In the genomic region with DNA sequence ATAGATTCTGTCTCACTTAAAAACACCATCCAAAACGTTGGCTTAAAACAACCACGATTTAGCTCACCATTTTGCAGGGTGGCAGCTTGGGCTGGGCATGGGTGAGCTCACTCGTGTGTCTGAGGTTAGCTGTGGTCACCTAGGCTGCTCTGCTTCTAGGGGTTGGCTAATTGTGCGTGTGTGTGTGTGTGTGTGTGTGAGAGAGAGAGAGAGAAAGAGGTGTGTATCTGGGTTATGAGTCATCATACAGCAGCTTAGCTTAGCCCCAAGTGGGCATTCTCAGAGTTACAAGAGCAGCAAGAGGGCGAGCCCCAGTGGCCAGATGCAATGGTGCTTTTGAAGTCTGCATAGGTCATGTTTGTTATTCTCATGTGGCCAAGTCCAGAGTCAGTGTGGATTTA, we compare ENCODE assay signal across 1 cellular context.
A peak's percentile ranks its signal among the peaks of the same experiment; 100 is the strongest.
TF ChIP-seq lines count a peak whose summit lies in the region.

No MANE protein-coding gene starts in this region.

TF ChIP-seq in HepG2, 621 proteins besides CTCF, POLR2A, EP300 and RAD21 (continued from another document and continues in another):
- TF ChIP-seq GABPB1 (CRISPR knock-in tag; IDR thresholded peaks at IDR 0.05), result 0 out of 2 replicates have a peak, but pooled peaks have one; percentile 18
- TF ChIP-seq, protein P1, sequence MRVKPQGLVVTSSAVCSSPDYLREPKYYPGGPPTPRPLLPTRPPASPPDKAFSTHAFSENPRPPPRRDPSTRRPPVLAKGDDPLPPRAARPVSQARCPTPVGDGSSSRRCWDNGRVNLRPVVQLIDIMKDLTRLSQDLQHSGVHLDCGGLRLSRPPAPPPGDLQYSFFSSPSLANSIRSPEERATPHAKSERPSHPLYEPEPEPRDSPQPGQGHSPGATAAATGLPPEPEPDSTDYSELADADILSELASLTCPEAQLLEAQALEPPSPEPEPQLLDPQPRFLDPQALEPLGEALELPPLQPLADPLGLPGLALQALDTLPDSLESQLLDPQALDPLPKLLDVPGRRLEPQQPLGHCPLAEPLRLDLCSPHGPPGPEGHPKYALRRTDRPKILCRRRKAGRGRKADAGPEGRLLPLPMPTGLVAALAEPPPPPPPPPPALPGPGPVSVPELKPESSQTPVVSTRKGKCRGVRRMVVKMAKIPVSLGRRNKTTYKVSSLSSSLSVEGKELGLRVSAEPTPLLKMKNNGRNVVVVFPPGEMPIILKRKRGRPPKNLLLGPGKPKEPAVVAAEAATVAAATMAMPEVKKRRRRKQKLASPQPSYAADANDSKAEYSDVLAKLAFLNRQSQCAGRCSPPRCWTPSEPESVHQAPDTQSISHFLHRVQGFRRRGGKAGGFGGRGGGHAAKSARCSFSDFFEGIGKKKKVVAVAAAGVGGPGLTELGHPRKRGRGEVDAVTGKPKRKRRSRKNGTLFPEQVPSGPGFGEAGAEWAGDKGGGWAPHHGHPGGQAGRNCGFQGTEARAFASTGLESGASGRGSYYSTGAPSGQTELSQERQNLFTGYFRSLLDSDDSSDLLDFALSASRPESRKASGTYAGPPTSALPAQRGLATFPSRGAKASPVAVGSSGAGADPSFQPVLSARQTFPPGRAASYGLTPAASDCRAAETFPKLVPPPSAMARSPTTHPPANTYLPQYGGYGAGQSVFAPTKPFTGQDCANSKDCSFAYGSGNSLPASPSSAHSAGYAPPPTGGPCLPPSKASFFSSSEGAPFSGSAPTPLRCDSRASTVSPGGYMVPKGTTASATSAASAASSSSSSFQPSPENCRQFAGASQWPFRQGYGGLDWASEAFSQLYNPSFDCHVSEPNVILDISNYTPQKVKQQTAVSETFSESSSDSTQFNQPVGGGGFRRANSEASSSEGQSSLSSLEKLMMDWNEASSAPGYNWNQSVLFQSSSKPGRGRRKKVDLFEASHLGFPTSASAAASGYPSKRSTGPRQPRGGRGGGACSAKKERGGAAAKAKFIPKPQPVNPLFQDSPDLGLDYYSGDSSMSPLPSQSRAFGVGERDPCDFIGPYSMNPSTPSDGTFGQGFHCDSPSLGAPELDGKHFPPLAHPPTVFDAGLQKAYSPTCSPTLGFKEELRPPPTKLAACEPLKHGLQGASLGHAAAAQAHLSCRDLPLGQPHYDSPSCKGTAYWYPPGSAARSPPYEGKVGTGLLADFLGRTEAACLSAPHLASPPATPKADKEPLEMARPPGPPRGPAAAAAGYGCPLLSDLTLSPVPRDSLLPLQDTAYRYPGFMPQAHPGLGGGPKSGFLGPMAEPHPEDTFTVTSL (CRISPR knock-in tag; IDR thresholded peaks at IDR 0.05; ENCODE audit: borderline replicate concordance), result 0 out of 2 replicates have a peak, but pooled peaks have one; percentile 33
- TF ChIP-seq NCOR1 (IDR thresholded peaks at IDR 0.05; ENCODE audit: borderline replicate concordance, low read length), result peak; percentile 56; the same call in 1 of the 2 replicates
- no peak for TF ChIP-seq ZNF232 (CRISPR knock-in tag; IDR thresholded peaks at IDR 0.05; ENCODE audit: borderline replicate concordance)
- no peak for TF ChIP-seq ZNF510 (CRISPR knock-in tag; IDR thresholded peaks at IDR 0.05; ENCODE audit: low read depth)
- TF ChIP-seq ZBTB7B (CRISPR knock-in tag; IDR thresholded peaks at IDR 0.05), result 0 out of 2 replicates have a peak, but pooled peaks have one; percentile 32
- TF ChIP-seq SIX4 (CRISPR knock-in tag; IDR thresholded peaks at IDR 0.05), result no peak
- TF ChIP-seq HNRNPL (IDR thresholded peaks at IDR 0.05; ENCODE audit: low read depth, low read length), result peak; percentile 64
- peak; percentile 41; the same call in 1 of the 2 replicates for TF ChIP-seq FOXP1 (IDR thresholded peaks at IDR 0.05)
- TF ChIP-seq FOXP1 (CRISPR knock-in tag; IDR thresholded peaks at IDR 0.05), result 0 out of 2 replicates have a peak, but pooled peaks have one; percentile 31
- TF ChIP-seq, protein P2, sequence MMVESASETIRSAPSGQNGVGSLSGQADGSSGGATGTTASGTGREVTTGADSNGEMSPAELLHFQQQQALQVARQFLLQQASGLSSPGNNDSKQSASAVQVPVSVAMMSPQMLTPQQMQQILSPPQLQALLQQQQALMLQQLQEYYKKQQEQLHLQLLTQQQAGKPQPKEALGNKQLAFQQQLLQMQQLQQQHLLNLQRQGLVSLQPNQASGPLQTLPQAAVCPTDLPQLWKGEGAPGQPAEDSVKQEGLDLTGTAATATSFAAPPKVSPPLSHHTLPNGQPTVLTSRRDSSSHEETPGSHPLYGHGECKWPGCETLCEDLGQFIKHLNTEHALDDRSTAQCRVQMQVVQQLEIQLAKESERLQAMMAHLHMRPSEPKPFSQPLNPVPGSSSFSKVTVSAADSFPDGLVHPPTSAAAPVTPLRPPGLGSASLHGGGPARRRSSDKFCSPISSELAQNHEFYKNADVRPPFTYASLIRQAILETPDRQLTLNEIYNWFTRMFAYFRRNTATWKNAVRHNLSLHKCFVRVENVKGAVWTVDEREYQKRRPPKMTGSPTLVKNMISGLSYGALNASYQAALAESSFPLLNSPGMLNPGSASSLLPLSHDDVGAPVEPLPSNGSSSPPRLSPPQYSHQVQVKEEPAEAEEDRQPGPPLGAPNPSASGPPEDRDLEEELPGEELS (CRISPR knock-in tag; IDR thresholded peaks at IDR 0.05), result no peak
- TF ChIP-seq TBX3 (IDR thresholded peaks at IDR 0.05; ENCODE audit: borderline replicate concordance), result peak; percentile 84; the same call in 1 of the 2 replicates
- TF ChIP-seq, protein P3, sequence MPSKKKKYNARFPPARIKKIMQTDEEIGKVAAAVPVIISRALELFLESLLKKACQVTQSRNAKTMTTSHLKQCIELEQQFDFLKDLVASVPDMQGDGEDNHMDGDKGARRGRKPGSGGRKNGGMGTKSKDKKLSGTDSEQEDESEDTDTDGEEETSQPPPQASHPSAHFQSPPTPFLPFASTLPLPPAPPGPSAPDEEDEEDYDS (CRISPR knock-in tag; IDR thresholded peaks at IDR 0.05), result no peak
- TF ChIP-seq JUND (CRISPR knock-in tag; IDR thresholded peaks at IDR 0.05), result peak; percentile 98
- TF ChIP-seq DNMT1 (CRISPR knock-in tag; IDR thresholded peaks at IDR 0.05), result no peak
- peak; percentile 63 for TF ChIP-seq CCAR2 (optimal IDR thresholded peaks at IDR 0.05; ENCODE audit: low read depth, low read length)
- no peak for TF ChIP-seq KLF11 (CRISPR knock-in tag; IDR thresholded peaks at IDR 0.05)
- no peak for TF ChIP-seq NFYB (CRISPR knock-in tag; IDR thresholded peaks at IDR 0.05)
- 0 out of 2 replicates have a peak, but pooled peaks have one; percentile 20 for TF ChIP-seq ARNTL (CRISPR knock-in tag; IDR thresholded peaks at IDR 0.05)
- TF ChIP-seq FOXK2 (IDR thresholded peaks at IDR 0.05), result peak; percentile 67
- no peak; the same call in 1 of the 2 replicates for TF ChIP-seq HMG20B (CRISPR knock-in tag; conservative IDR thresholded peaks at IDR 0.05)
- no peak for TF ChIP-seq ZFP1 (CRISPR knock-in tag; IDR thresholded peaks at IDR 0.05)
- no peak for TF ChIP-seq ZSCAN20 (CRISPR knock-in tag; IDR thresholded peaks at IDR 0.05; ENCODE audit: borderline replicate concordance)
- no peak for TF ChIP-seq ZNF589 (CRISPR knock-in tag; conservative IDR thresholded peaks at IDR 0.05)
- no peak for TF ChIP-seq SRY (CRISPR knock-in tag; IDR thresholded peaks at IDR 0.05)
- no peak for TF ChIP-seq ZNF354B (CRISPR knock-in tag; IDR thresholded peaks at IDR 0.05)
- TF ChIP-seq, protein P4, sequence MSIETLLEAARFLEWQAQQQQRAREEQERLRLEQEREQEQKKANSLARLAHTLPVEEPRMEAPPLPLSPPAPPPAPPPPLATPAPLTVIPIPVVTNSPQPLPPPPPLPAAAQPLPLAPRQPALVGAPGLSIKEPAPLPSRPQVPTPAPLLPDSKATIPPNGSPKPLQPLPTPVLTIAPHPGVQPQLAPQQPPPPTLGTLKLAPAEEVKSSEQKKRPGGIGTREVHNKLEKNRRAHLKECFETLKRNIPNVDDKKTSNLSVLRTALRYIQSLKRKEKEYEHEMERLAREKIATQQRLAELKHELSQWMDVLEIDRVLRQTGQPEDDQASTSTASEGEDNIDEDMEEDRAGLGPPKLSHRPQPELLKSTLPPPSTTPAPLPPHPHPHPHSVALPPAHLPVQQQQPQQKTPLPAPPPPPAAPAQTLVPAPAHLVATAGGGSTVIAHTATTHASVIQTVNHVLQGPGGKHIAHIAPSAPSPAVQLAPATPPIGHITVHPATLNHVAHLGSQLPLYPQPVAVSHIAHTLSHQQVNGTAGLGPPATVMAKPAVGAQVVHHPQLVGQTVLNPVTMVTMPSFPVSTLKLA (IDR thresholded peaks at IDR 0.05), result peak; percentile 43; the same call in 1 of the 2 replicates
- TF ChIP-seq, protein P5, sequence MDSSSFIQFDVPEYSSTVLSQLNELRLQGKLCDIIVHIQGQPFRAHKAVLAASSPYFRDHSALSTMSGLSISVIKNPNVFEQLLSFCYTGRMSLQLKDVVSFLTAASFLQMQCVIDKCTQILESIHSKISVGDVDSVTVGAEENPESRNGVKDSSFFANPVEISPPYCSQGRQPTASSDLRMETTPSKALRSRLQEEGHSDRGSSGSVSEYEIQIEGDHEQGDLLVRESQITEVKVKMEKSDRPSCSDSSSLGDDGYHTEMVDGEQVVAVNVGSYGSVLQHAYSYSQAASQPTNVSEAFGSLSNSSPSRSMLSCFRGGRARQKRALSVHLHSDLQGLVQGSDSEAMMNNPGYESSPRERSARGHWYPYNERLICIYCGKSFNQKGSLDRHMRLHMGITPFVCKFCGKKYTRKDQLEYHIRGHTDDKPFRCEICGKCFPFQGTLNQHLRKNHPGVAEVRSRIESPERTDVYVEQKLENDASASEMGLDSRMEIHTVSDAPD (CRISPR knock-in tag; IDR thresholded peaks at IDR 0.05), result no peak
- TF ChIP-seq, protein P6, sequence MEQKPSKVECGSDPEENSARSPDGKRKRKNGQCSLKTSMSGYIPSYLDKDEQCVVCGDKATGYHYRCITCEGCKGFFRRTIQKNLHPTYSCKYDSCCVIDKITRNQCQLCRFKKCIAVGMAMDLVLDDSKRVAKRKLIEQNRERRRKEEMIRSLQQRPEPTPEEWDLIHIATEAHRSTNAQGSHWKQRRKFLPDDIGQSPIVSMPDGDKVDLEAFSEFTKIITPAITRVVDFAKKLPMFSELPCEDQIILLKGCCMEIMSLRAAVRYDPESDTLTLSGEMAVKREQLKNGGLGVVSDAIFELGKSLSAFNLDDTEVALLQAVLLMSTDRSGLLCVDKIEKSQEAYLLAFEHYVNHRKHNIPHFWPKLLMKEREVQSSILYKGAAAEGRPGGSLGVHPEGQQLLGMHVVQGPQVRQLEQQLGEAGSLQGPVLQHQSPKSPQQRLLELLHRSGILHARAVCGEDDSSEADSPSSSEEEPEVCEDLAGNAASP (CRISPR knock-in tag; IDR thresholded peaks at IDR 0.05; ENCODE audit: borderline replicate concordance), result peak; percentile 47; the same call in 1 of the 2 replicates
- no peak; the same call in 1 of the 2 replicates for TF ChIP-seq SAFB2 (CRISPR knock-in tag; IDR thresholded peaks at IDR 0.05; ENCODE audit: borderline replicate concordance, low read depth)
- TF ChIP-seq HMG20A (CRISPR knock-in tag; IDR thresholded peaks at IDR 0.05; ENCODE audit: borderline replicate concordance), result peak; percentile 19; the same call in 1 of the 2 replicates
- no peak for TF ChIP-seq RBFOX2 (IDR thresholded peaks at IDR 0.05; ENCODE audit: low read depth, low read length)
- TF ChIP-seq HIVEP1 (CRISPR knock-in tag; IDR thresholded peaks at IDR 0.05), result no peak
- no peak for TF ChIP-seq ZMYM2 (CRISPR knock-in tag; IDR thresholded peaks at IDR 0.05)
- TF ChIP-seq KAT8 (CRISPR knock-in tag; IDR thresholded peaks at IDR 0.05), result peak; percentile 51; the same call in 1 of the 2 replicates
- peak; percentile 75 for TF ChIP-seq SAP130 (CRISPR knock-in tag; IDR thresholded peaks at IDR 0.05; ENCODE audit: low read depth)
- peak; percentile 31; the same call in 1 of the 2 replicates for TF ChIP-seq ZNF556 (CRISPR knock-in tag; IDR thresholded peaks at IDR 0.05; ENCODE audit: borderline replicate concordance)
- no peak for TF ChIP-seq ZNF446 (CRISPR knock-in tag; IDR thresholded peaks at IDR 0.05)
- no peak for TF ChIP-seq ZNF121 (CRISPR knock-in tag; IDR thresholded peaks at IDR 0.05)
- TF ChIP-seq FOXA1 (IDR thresholded peaks at IDR 0.05), result no peak
- peak; percentile 17; the same call in 1 of the 2 replicates for TF ChIP-seq FOXA1 (CRISPR knock-in tag; IDR thresholded peaks at IDR 0.05)
- TF ChIP-seq DR1 (CRISPR knock-in tag; IDR thresholded peaks at IDR 0.05), result no peak
- TF ChIP-seq BCL6 (CRISPR knock-in tag; IDR thresholded peaks at IDR 0.05), result 0 out of 2 replicates have a peak, but pooled peaks have one; percentile 28
- TF ChIP-seq ZNF496 (CRISPR knock-in tag; IDR thresholded peaks at IDR 0.05; ENCODE audit: insufficient replicate concordance), result no peak
- TF ChIP-seq, protein P7, sequence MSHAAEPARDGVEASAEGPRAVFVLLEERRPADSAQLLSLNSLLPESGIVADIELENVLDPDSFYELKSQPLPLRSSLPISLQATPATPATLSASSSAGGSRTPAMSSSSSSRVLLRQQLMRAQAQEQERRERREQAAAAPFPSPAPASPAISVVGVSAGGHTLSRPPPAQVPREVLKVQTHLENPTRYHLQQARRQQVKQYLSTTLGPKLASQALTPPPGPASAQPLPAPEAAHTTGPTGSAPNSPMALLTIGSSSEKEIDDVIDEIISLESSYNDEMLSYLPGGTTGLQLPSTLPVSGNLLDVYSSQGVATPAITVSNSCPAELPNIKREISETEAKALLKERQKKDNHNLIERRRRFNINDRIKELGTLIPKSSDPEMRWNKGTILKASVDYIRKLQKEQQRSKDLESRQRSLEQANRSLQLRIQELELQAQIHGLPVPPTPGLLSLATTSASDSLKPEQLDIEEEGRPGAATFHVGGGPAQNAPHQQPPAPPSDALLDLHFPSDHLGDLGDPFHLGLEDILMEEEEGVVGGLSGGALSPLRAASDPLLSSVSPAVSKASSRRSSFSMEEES (CRISPR knock-in tag; IDR thresholded peaks at IDR 0.05), result 0 out of 2 replicates have a peak, but pooled peaks have one; percentile 37
- TF ChIP-seq, protein P8, sequence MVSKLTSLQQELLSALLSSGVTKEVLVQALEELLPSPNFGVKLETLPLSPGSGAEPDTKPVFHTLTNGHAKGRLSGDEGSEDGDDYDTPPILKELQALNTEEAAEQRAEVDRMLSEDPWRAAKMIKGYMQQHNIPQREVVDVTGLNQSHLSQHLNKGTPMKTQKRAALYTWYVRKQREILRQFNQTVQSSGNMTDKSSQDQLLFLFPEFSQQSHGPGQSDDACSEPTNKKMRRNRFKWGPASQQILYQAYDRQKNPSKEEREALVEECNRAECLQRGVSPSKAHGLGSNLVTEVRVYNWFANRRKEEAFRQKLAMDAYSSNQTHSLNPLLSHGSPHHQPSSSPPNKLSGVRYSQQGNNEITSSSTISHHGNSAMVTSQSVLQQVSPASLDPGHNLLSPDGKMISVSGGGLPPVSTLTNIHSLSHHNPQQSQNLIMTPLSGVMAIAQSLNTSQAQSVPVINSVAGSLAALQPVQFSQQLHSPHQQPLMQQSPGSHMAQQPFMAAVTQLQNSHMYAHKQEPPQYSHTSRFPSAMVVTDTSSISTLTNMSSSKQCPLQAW (CRISPR knock-in tag; IDR thresholded peaks at IDR 0.05), result 0 out of 2 replicates have a peak, but pooled peaks have one; percentile 56
- TF ChIP-seq, protein P9, sequence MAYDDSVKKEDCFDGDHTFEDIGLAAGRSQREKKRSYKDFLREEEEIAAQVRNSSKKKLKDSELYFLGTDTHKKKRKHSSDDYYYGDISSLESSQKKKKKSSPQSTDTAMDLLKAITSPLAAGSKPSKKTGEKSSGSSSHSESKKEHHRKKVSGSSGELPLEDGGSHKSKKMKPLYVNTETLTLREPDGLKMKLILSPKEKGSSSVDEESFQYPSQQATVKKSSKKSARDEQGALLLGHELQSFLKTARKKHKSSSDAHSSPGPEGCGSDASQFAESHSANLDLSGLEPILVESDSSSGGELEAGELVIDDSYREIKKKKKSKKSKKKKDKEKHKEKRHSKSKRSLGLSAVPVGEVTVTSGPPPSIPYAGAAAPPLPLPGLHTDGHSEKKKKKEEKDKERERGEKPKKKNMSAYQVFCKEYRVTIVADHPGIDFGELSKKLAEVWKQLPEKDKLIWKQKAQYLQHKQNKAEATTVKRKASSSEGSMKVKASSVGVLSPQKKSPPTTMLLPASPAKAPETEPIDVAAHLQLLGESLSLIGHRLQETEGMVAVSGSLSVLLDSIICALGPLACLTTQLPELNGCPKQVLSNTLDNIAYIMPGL (CRISPR knock-in tag; IDR thresholded peaks at IDR 0.05; ENCODE audit: borderline replicate concordance in 1 of 2, low read depth in 1 of 2), result peak; percentile 42 to 53; a peak in 1 of 4 replicates
